ENCODE assay signal across 11 cellular contexts in genomic region chr22:27108425-27109114, GRCh38.
A peak's percentile ranks its signal among the peaks of the same experiment; 100 is the strongest.
DNase-seq lines count a peak whose midpoint lies in the region; ATAC-seq and TF ChIP-seq lines count a peak whose summit lies in the region.
"Had no signal": no experiment of that assay in that cellular context is flagged by ENCODE, and none has a peak within 500 bp of the region (broad histone marks: within the 10 kb centered on the region; RNA-seq: fewer than 3 reads in every experiment).

No MANE protein-coding gene starts in this region.

- intact Hi-C loops in testis (cut with DNase I; ENCODE audit: low total_unique reads): no loop called here

- H3K4me3 Mint-ChIP-seq in brain: peak overlapping the region in 1 of 5 experiments; percentile 54
- no peak overlapping the region for H3K4me3 Mint-ChIP-seq in effector memory CD8-positive, alpha-beta T cell
- H3K4me3 Mint-ChIP-seq: activated naive CD8-positive, alpha-beta T cell; immature natural killer cell had no signal

- ATAC-seq in HG02759 (IDR thresholded peaks at IDR 0.05; ENCODE audit: unreplicated experiment) (no peak), HG03521 (IDR thresholded peaks at IDR 0.05; ENCODE audit: unreplicated experiment) (no peak)
- no peak for ATAC-seq in effector memory CD8-positive, alpha-beta T cell (replicated peaks)
- ATAC-seq: Panc1 had no signal

- H3K36me3 Mint-ChIP-seq in brain: no peaks in the 10 kb centered on the region
- no peaks in the 10 kb centered on the region for H3K36me3 Mint-ChIP-seq in effector memory CD8-positive, alpha-beta T cell (ENCODE audit: insufficient read depth)
- H3K36me3 Mint-ChIP-seq: activated naive CD8-positive, alpha-beta T cell; immature natural killer cell had no signal

- TF ChIP-seq CTCF in brain (conservative IDR thresholded peaks at IDR 0.05) (no peak), testis (IDR thresholded peaks at IDR 0.05) (no peak)

- no peak for TF ChIP-seq POLR2A in testis (IDR thresholded peaks at IDR 0.05)

- peak overlapping the region; percentile 64 to 89 (median 83) for H3K27ac Mint-ChIP-seq in brain
- H3K27ac Mint-ChIP-seq in effector memory CD8-positive, alpha-beta T cell: no peak overlapping the region
- H3K27ac Mint-ChIP-seq: activated naive CD8-positive, alpha-beta T cell; immature natural killer cell had no signal

- peaks cover 59% of the 10 kb centered on the region for H3K4me1 Mint-ChIP-seq in brain
- no peaks in the 10 kb centered on the region for H3K4me1 Mint-ChIP-seq in effector memory CD8-positive, alpha-beta T cell (ENCODE audit: low read depth in 2 of 2)
- H3K4me1 Mint-ChIP-seq: immature natural killer cell had no signal

- peaks cover 0 to 9% (median 2%) of the 10 kb centered on the region in 5 experiments for H3K9me3 Mint-ChIP-seq in brain
- peaks cover 3 to 8% of the 10 kb centered on the region in 2 donors for H3K9me3 Mint-ChIP-seq in effector memory CD8-positive, alpha-beta T cell
- H3K9me3 Mint-ChIP-seq: immature natural killer cell had no signal

- DNase-seq in NCI-H1105 treated with DMSO at 0.1 percent for 48 hours (lab: John Stamatoyannopoulos, UW): peak; percentile 15
- DNase-seq in medulla oblongata (ENCODE audit: extremely low spot score): peak; percentile 54
- peak; percentile 88 for DNase-seq in testis
- no peak for DNase-seq in effector memory CD8-positive, alpha-beta T cell
- DNase-seq: activated CD4-positive, alpha-beta T cell treated with anti-CD3 and anti-CD28 coated beads for 4 hours; immature natural killer cell had no signal

- peaks cover 4% of the 10 kb centered on the region for H3K27me3 Mint-ChIP-seq in brain
- peaks cover 6 to 41% of the 10 kb centered on the region in 2 donors for H3K27me3 Mint-ChIP-seq in effector memory CD8-positive, alpha-beta T cell

- no peaks in the 10 kb centered on the region for H3K36me3 ChIP-seq in testis (ENCODE audit: low read depth, missing control alignments)

- H3K9me3 ChIP-seq in testis: no peaks in the 10 kb centered on the region

- WGBS in testis, 2 donors: 12 to 41% methylated on average over 20 of the region's 20 CpGs

- H3K27me3 ChIP-seq in testis: no peaks in the 10 kb centered on the region

- H3K27ac ChIP-seq in testis: peak overlapping the region; percentile 70 to 79

- H3K4me1 ChIP-seq in testis: peaks cover 46% of the 10 kb centered on the region

- no peak overlapping the region for H3K4me3 ChIP-seq in testis

Comparison
In these comparisons a context has a peak if more than half of its experiments do, and no peak if none do; other contexts are left out.
1. DNase-seq: peak in NCI-H1105 treated with DMSO at 0.1 percent for 48 hours (single experiment), medulla oblongata (single experiment) and testis (single experiment); none in effector memory CD8-positive, alpha-beta T cell (0 of 3).
2. H3K27ac Mint-ChIP-seq: peak in brain (5 of 5); none in effector memory CD8-positive, alpha-beta T cell (0 of 2).